Comparison of ENCODE assay signal across 8 cellular contexts in the genomic region with DNA sequence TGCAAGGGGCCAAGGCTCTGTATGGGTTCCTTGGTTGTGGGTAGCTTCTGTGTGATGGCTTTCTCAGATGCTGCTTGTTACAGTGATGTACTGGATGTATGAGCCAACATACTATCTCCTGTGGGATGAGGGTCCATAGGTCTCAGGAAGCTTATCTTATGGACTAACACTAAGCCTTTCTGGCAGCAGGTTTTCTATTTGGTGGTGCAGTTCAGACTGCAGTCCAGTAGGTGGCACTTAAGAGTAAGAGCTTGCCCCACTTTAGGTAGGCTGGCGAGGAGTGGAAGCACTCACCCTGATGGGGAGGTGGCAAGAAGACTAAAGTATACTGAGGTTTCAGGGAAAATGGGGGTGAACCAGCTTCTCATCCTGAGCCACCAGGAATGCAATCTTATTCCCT.
A peak's percentile ranks its signal among the peaks of the same experiment; 100 is the strongest.
DNase-seq lines count a peak whose midpoint lies in the region; ATAC-seq, FAIRE-seq and TF ChIP-seq lines count a peak whose summit lies in the region.

No MANE protein-coding gene starts in this region.

- TF ChIP-seq CTCF in esophagus squamous epithelium (IDR thresholded peaks at IDR 0.05) = peak; percentile 14 to 66 (median 56)
- peak in 1 of 4 experiments; percentile 44 for TF ChIP-seq CTCF in gastroesophageal sphincter (IDR thresholded peaks at IDR 0.05)

- H3K27me3 ChIP-seq in esophagus squamous epithelium (no peaks in the 10 kb centered on the region), gastroesophageal sphincter (no peaks in the 10 kb centered on the region)

- no peaks in the 10 kb centered on the region for H3K9me3 ChIP-seq in esophagus squamous epithelium
- no peaks in the 10 kb centered on the region for H3K9me3 ChIP-seq in gastroesophageal sphincter

- FAIRE-seq in GM19239 (lab: Jason Lieb, UNC) = peak; percentile 93

- DNase-seq in D341Med (ENCODE audit: low spot score) = peak; percentile 57
- peak; percentile 2 for DNase-seq in GM19239 (ENCODE audit: insufficient read length, low spot score)
- DNase-seq in HuH-7 (ENCODE audit: low spot score) = peak; percentile 9
- DNase-seq in UCSD-AML1 (lab: John Stamatoyannopoulos, UW; ENCODE audit: unreplicated experiment) = peak; percentile 35
- DNase-seq in esophagus squamous epithelium (lab: John Stamatoyannopoulos, UW) = no peak
- peak; percentile 1 for DNase-seq in pulmonary artery endothelial cell (ENCODE audit: low read depth, low spot score)
- DNase-seq in anterior cingulate cortex (lab: John Stamatoyannopoulos, UW) = no peak

- H3K4me3 ChIP-seq in esophagus squamous epithelium (no peak overlapping the region), gastroesophageal sphincter (no peak overlapping the region)

- H3K27ac ChIP-seq in esophagus squamous epithelium (no peak overlapping the region), gastroesophageal sphincter (no peak overlapping the region)

- ATAC-seq in gastroesophageal sphincter = no peak

- TF ChIP-seq EP300 in gastroesophageal sphincter (IDR thresholded peaks at IDR 0.05) = no peak

- WGBS in esophagus squamous epithelium, 2 donors = 0% methylated on average over 1 of the region's 1 CpG; no CpG with 5 or more reads in 1 of the 2 donors
- WGBS in gastroesophageal sphincter (ENCODE audit: low coverage in 1 of 2), 2 donors = 20% methylated on average over 1 of the region's 1 CpG; no CpG with 5 or more reads in 1 of the 2 donors

- TF ChIP-seq POLR2A in esophagus squamous epithelium (IDR thresholded peaks at IDR 0.05) (no peak), gastroesophageal sphincter (IDR thresholded peaks at IDR 0.05) (no peak)

- H3K4me1 ChIP-seq in esophagus squamous epithelium (no peaks in the 10 kb centered on the region), gastroesophageal sphincter (no peaks in the 10 kb centered on the region)

- intact Hi-C loops in esophagus squamous epithelium (cut with DNase I) = no loop called here

- H3K36me3 ChIP-seq in esophagus squamous epithelium (no peaks in the 10 kb centered on the region), gastroesophageal sphincter (no peaks in the 10 kb centered on the region)

Comparison
In these comparisons a context has a peak if more than half of its experiments do, and no peak if none do; other contexts are left out.
1. DNase-seq: peak in D341Med (single experiment), GM19239 (single experiment), HuH-7 (single experiment), UCSD-AML1 (single experiment) and pulmonary artery endothelial cell (single experiment); none in esophagus squamous epithelium (single experiment) and anterior cingulate cortex (0 of 58).